ENCODE assay signal across 9 cellular contexts in the genomic region with DNA sequence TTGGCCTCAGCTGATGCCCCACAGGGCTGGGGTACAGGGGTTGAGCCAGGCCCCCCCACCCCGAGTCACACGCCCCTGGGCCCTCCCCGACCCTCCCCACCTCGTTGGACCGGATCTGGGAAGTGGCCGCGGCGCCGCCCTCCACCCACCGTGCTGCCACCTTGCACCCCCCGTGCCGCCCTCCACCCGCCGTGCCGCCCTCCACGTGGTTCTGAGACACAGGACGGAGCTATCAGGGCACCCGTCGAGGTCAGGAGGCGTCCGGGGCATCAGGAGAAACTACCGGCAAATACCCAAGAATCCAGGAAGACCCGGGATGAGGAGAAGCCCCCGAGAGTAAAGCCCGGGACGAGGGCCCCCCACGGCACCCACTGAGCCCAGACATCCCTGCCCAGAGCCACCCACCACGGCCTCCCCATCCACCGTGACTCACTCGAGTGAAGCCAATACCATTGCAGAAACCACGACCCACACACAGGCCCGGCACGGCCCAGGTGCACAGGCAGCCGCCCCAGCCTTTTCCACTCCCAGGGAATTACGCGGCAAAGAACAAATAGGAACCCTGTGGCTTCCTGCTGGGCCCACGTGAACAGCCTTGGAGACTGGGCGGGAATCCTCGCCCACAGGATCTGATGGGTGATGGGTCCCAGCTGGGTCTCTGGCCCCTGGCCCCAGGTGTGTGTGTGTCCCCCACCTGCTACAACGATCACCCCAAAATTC. TPM values are rescaled to one million over a fixed set of nuclear protein-coding genes. Genes with fewer than 3 reads are reported as not detected.
DNase-seq lines count a peak whose midpoint lies in the region; ATAC-seq and TF ChIP-seq lines count a peak whose summit lies in the region.
"Had no signal": no experiment of that assay in that cellular context is flagged by ENCODE, and none has a peak within 500 bp of the region (broad histone marks: within the 10 kb centered on the region; RNA-seq: fewer than 3 reads in every experiment).

No MANE protein-coding gene starts in this region.

- H3K27me3 ChIP-seq in SK-N-SH (ENCODE audit: insufficient read depth): no peaks in the 10 kb centered on the region

- DNase-seq in activated CD8-positive, alpha-beta memory T cell treated with anti-CD3 and anti-CD28 coated beads for 24 hours: peak; percentile 76
- DNase-seq in left cardiac atrium (peak; percentile 12), COLO829 (ENCODE audit: low spot score) (no peak), SK-N-SH (no peak)
- DNase-seq in stimulated activated CD4-positive, alpha-beta T cell treated with anti-CD3 and anti-CD28 coated beads, Interleukin-1b, Interleukin-23, amount 100 ng/mL, for 48 hours: peak; percentile 20
- DNase-seq: amniotic stem cell had no signal

- CTCF ChIA-PET in HEK293 (lab: Yijun Ruan, JAX) (interaction anchor here (0.9 kb wide), 1 partner anchor 72 kb away, joined by 3 read pairs; no protein-coding TSS in a partner anchor), SK-N-SH (lab: Yijun Ruan, JAX) (interaction anchor here (4.0 kb wide), 1 partner anchor 11 kb away, joined by 28 read pairs; no protein-coding TSS in a partner anchor)

- no peaks in the 10 kb centered on the region for H3K36me3 ChIP-seq in HEK293 (ENCODE audit: control insufficient read depth in 2 of 2, insufficient read depth in 1 of 2, low read length in 2 of 2)
- no peaks in the 10 kb centered on the region for H3K36me3 ChIP-seq in SK-N-SH (replicated peaks in 1 of 2; ENCODE audit: control insufficient read depth in 1 of 2, insufficient read depth in 2 of 2, low read length in 1 of 2)

- H3K4me3 ChIP-seq in HEK293 (ENCODE audit: low read depth, low read length) (no peak overlapping the region), SK-N-SH (ENCODE audit: low read depth in 2 of 2, low read length in 1 of 2) (no peak overlapping the region)

- H3K9me3 ChIP-seq in HEK293 (ENCODE audit: control insufficient read depth, insufficient read depth, low read depth, low read length): no peaks in the 10 kb centered on the region
- H3K9me3 ChIP-seq in SK-N-SH: no peaks in the 10 kb centered on the region

- H3K4me1 ChIP-seq in HEK293 (ENCODE audit: control insufficient read depth, insufficient read depth, low read length) (no peaks in the 10 kb centered on the region), SK-N-SH (ENCODE audit: control insufficient read depth in 1 of 2, insufficient read depth in 2 of 2, low read depth in 1 of 2, low read length in 1 of 2) (peaks cover 5 to 15% of the 10 kb centered on the region in 2 experiments; a peak in 2 of 4 replicates)

- TF ChIP-seq RAD21 in SK-N-SH (IDR thresholded peaks at IDR 0.05; ENCODE audit: low read length): no peak

- no peak overlapping the region for H3K4me2 ChIP-seq in SK-N-SH

- no peak overlapping the region for H3K27ac ChIP-seq in HEK293 (ENCODE audit: extremely low read depth, low read depth, low read length)
- H3K27ac ChIP-seq in SK-N-SH (ENCODE audit: low read depth in 2 of 2, low read length in 1 of 2): no peak overlapping the region

- H4K20me1 ChIP-seq in SK-N-SH (ENCODE audit: insufficient read depth): no peaks in the 10 kb centered on the region

- 84% methylated on average over 35 of the region's 40 CpGs for WGBS in SK-N-SH (ENCODE audit: low lambda C conversion rate)

- H3K9ac ChIP-seq in SK-N-SH: no peak overlapping the region

- ATAC-seq in left cardiac atrium: no peak
- no peak for ATAC-seq in GM21423 (IDR thresholded peaks at IDR 0.05; ENCODE audit: unreplicated experiment)
- no peak for ATAC-seq in HG03175 (IDR thresholded peaks at IDR 0.05; ENCODE audit: unreplicated experiment)

- no peak overlapping the region for H2AFZ ChIP-seq in SK-N-SH (ENCODE audit: low read depth)

- no peaks in the 10 kb centered on the region for H3K79me2 ChIP-seq in SK-N-SH (ENCODE audit: insufficient read depth)

- H3K9me2 ChIP-seq in SK-N-SH: no peaks in the 10 kb centered on the region

- H3F3A ChIP-seq in SK-N-SH (replicated peaks; ENCODE audit: insufficient read depth): peaks cover 4% of the 10 kb centered on the region

- TF ChIP-seq CTCF in HEK293 (tag by site-specific recombination; IDR thresholded peaks at IDR 0.05) (no peak), SK-N-SH (IDR thresholded peaks at IDR 0.05) (no peak)

- intact Hi-C loops in left cardiac atrium (cut with DNase I): no loop called here

- no peak for TF ChIP-seq EP300 in SK-N-SH (IDR thresholded peaks at IDR 0.05; ENCODE audit: borderline replicate concordance in 1 of 2, low read depth in 1 of 2, low read length in 1 of 2)

- POLR2A ChIA-PET in HEK293 (lab: Yijun Ruan, JAX): no interaction called here
- POLR2A ChIA-PET in SK-N-SH (lab: Yijun Ruan, JAX): no interaction called here

TF ChIP-seq in HEK293, 187 proteins besides CTCF, POLR2A, EP300 and RAD21 (continues in another document):
- TF ChIP-seq ZFHX2 (tag by site-specific recombination; conservative IDR thresholded peaks at IDR 0.05) (peak; percentile 68), ZSCAN16 (tag by site-specific recombination; IDR thresholded peaks at IDR 0.05) (no peak), EGR2 (tag by site-specific recombination; IDR thresholded peaks at IDR 0.05; ENCODE audit: low read depth) (peak; percentile 78)

TF ChIP-seq in SK-N-SH, 30 proteins besides CTCF, POLR2A, EP300 and RAD21:
- TF ChIP-seq TCF12 (IDR thresholded peaks at IDR 0.05) (no peak), RXRA (IDR thresholded peaks at IDR 0.05; ENCODE audit: borderline replicate concordance, low read depth) (no peak), JUND (IDR thresholded peaks at IDR 0.05) (no peak), MEF2A (IDR thresholded peaks at IDR 0.05; ENCODE audit: borderline replicate concordance, low read depth) (no peak)

RNA-seq across cellular contexts. Expression of a gene that starts 34.0 kb away (rescaled TPM):
- 1 to 10 TPM; 6.9 to 8.2 TPM for total RNA-seq in left cardiac atrium
- polyA plus RNA-seq in SK-N-SH (2012; rRNA removed): 3.2 and 5.4 TPM in 2 replicates
- polyA plus RNA-seq in SK-N-SH (2012; cell fraction: cytosol; rRNA removed): 2.0 and 2.8 TPM in 2 replicates
- 8.1 and 8.6 TPM in 2 replicates for polyA plus RNA-seq in SK-N-SH (2012; cell fraction: nucleus; rRNA removed)

RNA-seq across cellular contexts. Expression of a gene that starts 44.2 kb away (rescaled TPM):
- total RNA-seq in left cardiac atrium: 10 to 100 TPM; 17.8 to 28.3 TPM
- polyA plus RNA-seq in SK-N-SH (2012; rRNA removed): 63.1 and 65.4 TPM in 2 replicates
- polyA plus RNA-seq in SK-N-SH (2012; cell fraction: cytosol; rRNA removed): 20.4 and 32.7 TPM in 2 replicates
- 341 and 380 TPM in 2 replicates for polyA plus RNA-seq in SK-N-SH (2012; cell fraction: nucleus; rRNA removed)

RNA-seq across cellular contexts. Expression of a gene that starts 54.8 kb away (rescaled TPM):
- 1 to 10 TPM; 6.6 to 8.5 TPM for total RNA-seq in left cardiac atrium
- 7.6 TPM in 2 replicates for polyA plus RNA-seq in SK-N-SH (2012; rRNA removed)
- 6.4 and 7.5 TPM in 2 replicates for polyA plus RNA-seq in SK-N-SH (2012; cell fraction: cytosol; rRNA removed)
- polyA plus RNA-seq in SK-N-SH (2012; cell fraction: nucleus; rRNA removed): 15.5 and 19.8 TPM in 2 replicates

Comparison
In these comparisons a context has a peak if more than half of its experiments do, and no peak if none do; other contexts are left out.
1. DNase-seq: peak in activated CD8-positive, alpha-beta memory T cell treated with anti-CD3 and anti-CD28 coated beads for 24 hours (single experiment), left cardiac atrium (single experiment) and stimulated activated CD4-positive, alpha-beta T cell treated with anti-CD3 and anti-CD28 coated beads, Interleukin-1b, Interleukin-23, amount 100 ng/mL, for 48 hours (single experiment); none in COLO829 (single experiment) and SK-N-SH (single experiment).